10 cellular contexts compared by ENCODE assay signal in genomic region chrX:154596290-154596929, GRCh38. TPM values are rescaled to one million over a fixed set of nuclear protein-coding genes. Genes with fewer than 3 reads are reported as not detected.
DNase-seq lines count a peak whose midpoint lies in the region; ATAC-seq lines count a peak whose summit lies in the region.
"Had no signal": no experiment of that assay in that cellular context is flagged by ENCODE, and none has a peak within 500 bp of the region (broad histone marks: within the 10 kb centered on the region; RNA-seq: fewer than 3 reads in every experiment).

No MANE protein-coding gene starts in this region.

- DNase-seq in GM04504 (ENCODE audit: low read depth) (peak; percentile 62), NCI-H1048 (lab: John Stamatoyannopoulos, UW) (peak; percentile 21), ecto neural progenitor cell (ENCODE audit: low spot score) (peak; percentile 63), activated gamma-delta T cell (lab: John Stamatoyannopoulos, UW) (no peak)
- peak; percentile 57 for DNase-seq in natural killer cell treated with Interleukin-12 subunit alpha and Interleukin-12 subunit beta and Interleukin-15 and Interleukin-18, amount 100 ng/mL, for 72 hours (ENCODE audit: low spot score)

- H3K27ac Mint-ChIP-seq in natural killer cell treated with Interleukin-12 subunit alpha and Interleukin-12 subunit beta and Interleukin-15 and Interleukin-18, amount 100 ng/mL, for 72 hours: no peak overlapping the region
- H3K27ac Mint-ChIP-seq: activated naive CD4-positive, alpha-beta T cell treated with anti-CD3 and anti-CD28 coated beads, Interleukin-2, amount 50 U/mL, for 24 hours had no signal

- H3K27me3 Mint-ChIP-seq in natural killer cell treated with Interleukin-12 subunit alpha and Interleukin-12 subunit beta and Interleukin-15 and Interleukin-18, amount 100 ng/mL, for 72 hours: peaks cover 0 to 4% of the 10 kb centered on the region in 2 donors
- H3K27me3 Mint-ChIP-seq: activated naive CD4-positive, alpha-beta T cell treated with anti-CD3 and anti-CD28 coated beads, Interleukin-2, amount 50 U/mL, for 24 hours had no signal

- peak; percentile 59 to 75 for ATAC-seq in natural killer cell treated with Interleukin-12 subunit alpha and Interleukin-12 subunit beta and Interleukin-15 and Interleukin-18, amount 100 ng/mL, for 72 hours
- ATAC-seq in HG02973 (IDR thresholded peaks at IDR 0.05; ENCODE audit: unreplicated experiment) (no peak), GM19397 (IDR thresholded peaks at IDR 0.05; ENCODE audit: unreplicated experiment) (no peak), HG03432 (IDR thresholded peaks at IDR 0.05; ENCODE audit: unreplicated experiment) (no peak)

- H3K4me1 Mint-ChIP-seq in natural killer cell treated with Interleukin-12 subunit alpha and Interleukin-12 subunit beta and Interleukin-15 and Interleukin-18, amount 100 ng/mL, for 72 hours (ENCODE audit: low read depth in 2 of 2): peaks cover 6 to 10% of the 10 kb centered on the region in 2 donors

- H3K36me3 Mint-ChIP-seq in natural killer cell treated with Interleukin-12 subunit alpha and Interleukin-12 subunit beta and Interleukin-15 and Interleukin-18, amount 100 ng/mL, for 72 hours: no peaks in the 10 kb centered on the region
- H3K36me3 Mint-ChIP-seq: activated naive CD4-positive, alpha-beta T cell treated with anti-CD3 and anti-CD28 coated beads, Interleukin-2, amount 50 U/mL, for 24 hours had no signal

- H3K4me3 Mint-ChIP-seq in natural killer cell treated with Interleukin-12 subunit alpha and Interleukin-12 subunit beta and Interleukin-15 and Interleukin-18, amount 100 ng/mL, for 72 hours: no peak overlapping the region
- H3K4me3 Mint-ChIP-seq: activated naive CD4-positive, alpha-beta T cell treated with anti-CD3 and anti-CD28 coated beads, Interleukin-2, amount 50 U/mL, for 24 hours had no signal

- H3K9me3 Mint-ChIP-seq in natural killer cell treated with Interleukin-12 subunit alpha and Interleukin-12 subunit beta and Interleukin-15 and Interleukin-18, amount 100 ng/mL, for 72 hours: no peaks in the 10 kb centered on the region
- H3K9me3 Mint-ChIP-seq: activated naive CD4-positive, alpha-beta T cell treated with anti-CD3 and anti-CD28 coated beads, Interleukin-2, amount 50 U/mL, for 24 hours had no signal

RNA-seq across cellular contexts. Expression of gene CTAG1A, which starts 11.5 kb away (rescaled TPM):
- total RNA-seq in natural killer cell treated with Interleukin-12 subunit alpha and Interleukin-12 subunit beta and Interleukin-15 and Interleukin-18, amount 100 ng/mL, for 72 hours: not detected
- total RNA-seq: SJSA1 had no signal

RNA-seq across cellular contexts. Expression of gene CTAG1B, which starts 22.7 kb away (rescaled TPM):
- not detected for total RNA-seq in natural killer cell treated with Interleukin-12 subunit alpha and Interleukin-12 subunit beta and Interleukin-15 and Interleukin-18, amount 100 ng/mL, for 72 hours
- total RNA-seq: SJSA1 had no signal

RNA-seq across cellular contexts. Expression of gene IKBKG, which starts 49.0 kb away (rescaled TPM):
- 10 to 100 TPM; 55.6 to 61.1 TPM for total RNA-seq in natural killer cell treated with Interleukin-12 subunit alpha and Interleukin-12 subunit beta and Interleukin-15 and Interleukin-18, amount 100 ng/mL, for 72 hours

RNA-seq across cellular contexts. Expression of gene G6PD, which starts 49.8 kb away (rescaled TPM):
- 100 to 1,000 TPM; 115 to 227 TPM for total RNA-seq in natural killer cell treated with Interleukin-12 subunit alpha and Interleukin-12 subunit beta and Interleukin-15 and Interleukin-18, amount 100 ng/mL, for 72 hours

RNA-seq across cellular contexts. Expression of gene CTAG2, which starts 57.0 kb away (rescaled TPM):
- total RNA-seq in natural killer cell treated with Interleukin-12 subunit alpha and Interleukin-12 subunit beta and Interleukin-15 and Interleukin-18, amount 100 ng/mL, for 72 hours: not detected
- total RNA-seq: SJSA1 had no signal

Comparison
In these comparisons a context has a peak if more than half of its experiments do, and no peak if none do; other contexts are left out.
1. ATAC-seq: peak in natural killer cell treated with Interleukin-12 subunit alpha and Interleukin-12 subunit beta and Interleukin-15 and Interleukin-18, amount 100 ng/mL, for 72 hours (2 of 2); none in HG02973 (single experiment), GM19397 (single experiment) and HG03432 (single experiment).